In the genomic region with DNA sequence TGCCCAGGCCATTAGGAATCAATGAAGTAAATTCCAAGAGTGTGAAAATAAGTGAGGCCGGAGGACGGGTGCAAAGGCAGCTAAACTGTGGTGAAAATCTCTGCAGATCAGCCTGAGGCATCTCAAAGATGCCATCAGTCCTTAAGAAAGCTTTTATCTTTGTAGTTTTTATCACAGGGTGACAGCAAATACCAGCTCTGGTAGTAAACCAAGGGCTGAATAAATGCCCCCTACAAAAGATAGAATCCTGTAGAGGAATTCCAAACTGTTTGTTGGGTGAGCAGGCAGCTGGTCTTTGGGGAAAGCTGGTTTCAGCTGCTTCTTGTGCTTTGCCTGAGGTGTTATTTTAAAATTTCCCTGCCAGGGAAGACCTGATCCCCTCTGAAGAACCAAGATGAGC, we compare ENCODE assay signal across 1 cellular context.
TF ChIP-seq lines count a peak whose summit lies in the region.

No MANE protein-coding gene starts in this region.

TF ChIP-seq in WTC11, 78 proteins besides CTCF, POLR2A, EP300 and RAD21 (continued from another document):
- TF ChIP-seq, protein P1, sequence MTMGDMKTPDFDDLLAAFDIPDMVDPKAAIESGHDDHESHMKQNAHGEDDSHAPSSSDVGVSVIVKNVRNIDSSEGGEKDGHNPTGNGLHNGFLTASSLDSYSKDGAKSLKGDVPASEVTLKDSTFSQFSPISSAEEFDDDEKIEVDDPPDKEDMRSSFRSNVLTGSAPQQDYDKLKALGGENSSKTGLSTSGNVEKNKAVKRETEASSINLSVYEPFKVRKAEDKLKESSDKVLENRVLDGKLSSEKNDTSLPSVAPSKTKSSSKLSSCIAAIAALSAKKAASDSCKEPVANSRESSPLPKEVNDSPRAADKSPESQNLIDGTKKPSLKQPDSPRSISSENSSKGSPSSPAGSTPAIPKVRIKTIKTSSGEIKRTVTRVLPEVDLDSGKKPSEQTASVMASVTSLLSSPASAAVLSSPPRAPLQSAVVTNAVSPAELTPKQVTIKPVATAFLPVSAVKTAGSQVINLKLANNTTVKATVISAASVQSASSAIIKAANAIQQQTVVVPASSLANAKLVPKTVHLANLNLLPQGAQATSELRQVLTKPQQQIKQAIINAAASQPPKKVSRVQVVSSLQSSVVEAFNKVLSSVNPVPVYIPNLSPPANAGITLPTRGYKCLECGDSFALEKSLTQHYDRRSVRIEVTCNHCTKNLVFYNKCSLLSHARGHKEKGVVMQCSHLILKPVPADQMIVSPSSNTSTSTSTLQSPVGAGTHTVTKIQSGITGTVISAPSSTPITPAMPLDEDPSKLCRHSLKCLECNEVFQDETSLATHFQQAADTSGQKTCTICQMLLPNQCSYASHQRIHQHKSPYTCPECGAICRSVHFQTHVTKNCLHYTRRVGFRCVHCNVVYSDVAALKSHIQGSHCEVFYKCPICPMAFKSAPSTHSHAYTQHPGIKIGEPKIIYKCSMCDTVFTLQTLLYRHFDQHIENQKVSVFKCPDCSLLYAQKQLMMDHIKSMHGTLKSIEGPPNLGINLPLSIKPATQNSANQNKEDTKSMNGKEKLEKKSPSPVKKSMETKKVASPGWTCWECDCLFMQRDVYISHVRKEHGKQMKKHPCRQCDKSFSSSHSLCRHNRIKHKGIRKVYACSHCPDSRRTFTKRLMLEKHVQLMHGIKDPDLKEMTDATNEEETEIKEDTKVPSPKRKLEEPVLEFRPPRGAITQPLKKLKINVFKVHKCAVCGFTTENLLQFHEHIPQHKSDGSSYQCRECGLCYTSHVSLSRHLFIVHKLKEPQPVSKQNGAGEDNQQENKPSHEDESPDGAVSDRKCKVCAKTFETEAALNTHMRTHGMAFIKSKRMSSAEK (CRISPR knock-in tag; IDR thresholded peaks at IDR 0.05; ENCODE audit: borderline replicate concordance): no peak
- TF ChIP-seq CREB1 (CRISPR knock-in tag; IDR thresholded peaks at IDR 0.05) (no peak), FOXJ3 (CRISPR knock-in tag; IDR thresholded peaks at IDR 0.05; ENCODE audit: borderline replicate concordance) (no peak)
- TF ChIP-seq, protein P2, sequence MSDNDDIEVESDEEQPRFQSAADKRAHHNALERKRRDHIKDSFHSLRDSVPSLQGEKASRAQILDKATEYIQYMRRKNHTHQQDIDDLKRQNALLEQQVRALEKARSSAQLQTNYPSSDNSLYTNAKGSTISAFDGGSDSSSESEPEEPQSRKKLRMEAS (CRISPR knock-in tag; IDR thresholded peaks at IDR 0.05): no peak
